In genomic region chr5:141864371-141865370, GRCh38 we compare ENCODE assay signal across 1 cellular context.
TF ChIP-seq lines count a peak whose summit lies in the region.

No MANE protein-coding gene starts in this region.

TF ChIP-seq in HepG2, 621 proteins besides CTCF, POLR2A, EP300 and RAD21:
- TF ChIP-seq CREB1 (IDR thresholded peaks at IDR 0.05) (peak; percentile 23; the same call in 1 of the 2 replicates), CREB1 (CRISPR knock-in tag; IDR thresholded peaks at IDR 0.05) (no peak), MAF1 (CRISPR knock-in tag; IDR thresholded peaks at IDR 0.05; ENCODE audit: borderline replicate concordance) (no peak)
